In genomic region chrX:69493193-69493592, GRCh38 we compare ENCODE assay signal across 8 cellular contexts. TPM values are rescaled to one million over a fixed set of nuclear protein-coding genes. Genes with fewer than 3 reads are reported as not detected.
DNase-seq lines count a peak whose midpoint lies in the region; ATAC-seq and TF ChIP-seq lines count a peak whose summit lies in the region.

No MANE protein-coding gene starts in this region.

- peaks cover 0 to 30% (median 6%) of the 10 kb centered on the region in 3 donors for H3K27me3 ChIP-seq in stomach

- H3K36me3 ChIP-seq in stomach = no peaks in the 10 kb centered on the region

- DNase-seq in DMS 273 (lab: John Stamatoyannopoulos, UW; ENCODE audit: unreplicated experiment) = peak; percentile 85
- DNase-seq in DMS 273 treated with DMSO at 0.1 percent for 48 hours (lab: John Stamatoyannopoulos, UW) = no peak
- DNase-seq in HK-2 (ENCODE audit: unreplicated experiment) = peak; percentile 26
- DNase-seq in activated CD4-positive, alpha-beta T cell treated with anti-CD3 and anti-CD28 coated beads, Interleukin-2, amount 10 ng/mL, durations not matched to agents 24 days and 14 days = peak; percentile 79
- DNase-seq in left cardiac atrium = no peak
- DNase-seq in stomach = peak; percentile 43
- no peak for DNase-seq in activated T-helper 2 cell treated with anti-CD3 and anti-CD28 coated beads, Interferon-gamma antibody, Interleukin-2, Interleukin-4, amounts not matched to agents 10 μg/mL and 5 μg/mL and 100 μg/mL, durations not matched to agents 14 hours and 24 hours and 36 hours (ENCODE audit: low spot score)

- no peaks in the 10 kb centered on the region for H3K27me3 Mint-ChIP-seq in activated CD4-positive, alpha-beta T cell treated with anti-CD3 and anti-CD28 coated beads, Interleukin-2, amount 10 ng/mL, durations not matched to agents 24 days and 14 days
- peaks cover 3% of the 10 kb centered on the region for H3K27me3 Mint-ChIP-seq in activated T-helper 2 cell treated with anti-CD3 and anti-CD28 coated beads, Interferon-gamma antibody, Interleukin-2, Interleukin-4, amounts not matched to agents 10 μg/mL and 5 μg/mL and 100 μg/mL, durations not matched to agents 14 hours and 24 hours and 36 hours (ENCODE audit: low read depth)

- no peak for TF ChIP-seq POLR2A in stomach (IDR thresholded peaks at IDR 0.05)

- no peak overlapping the region for H3K27ac Mint-ChIP-seq in activated CD4-positive, alpha-beta T cell treated with anti-CD3 and anti-CD28 coated beads, Interleukin-2, amount 10 ng/mL, durations not matched to agents 24 days and 14 days
- no peak overlapping the region for H3K27ac Mint-ChIP-seq in activated T-helper 2 cell treated with anti-CD3 and anti-CD28 coated beads, Interferon-gamma antibody, Interleukin-2, Interleukin-4, amounts not matched to agents 10 μg/mL and 5 μg/mL and 100 μg/mL, durations not matched to agents 14 hours and 24 hours and 36 hours

- TF ChIP-seq CTCF in stomach (IDR thresholded peaks at IDR 0.05) = peak in 3 of 7 experiments; percentile 21 to 51 (median 40)

- no peak overlapping the region for H3K4me3 Mint-ChIP-seq in activated CD4-positive, alpha-beta T cell treated with anti-CD3 and anti-CD28 coated beads, Interleukin-2, amount 10 ng/mL, durations not matched to agents 24 days and 14 days
- no peak overlapping the region for H3K4me3 Mint-ChIP-seq in activated T-helper 2 cell treated with anti-CD3 and anti-CD28 coated beads, Interferon-gamma antibody, Interleukin-2, Interleukin-4, amounts not matched to agents 10 μg/mL and 5 μg/mL and 100 μg/mL, durations not matched to agents 14 hours and 24 hours and 36 hours (ENCODE audit: low read depth)

- no peaks in the 10 kb centered on the region for H3K9me3 Mint-ChIP-seq in activated CD4-positive, alpha-beta T cell treated with anti-CD3 and anti-CD28 coated beads, Interleukin-2, amount 10 ng/mL, durations not matched to agents 24 days and 14 days
- no peaks in the 10 kb centered on the region for H3K9me3 Mint-ChIP-seq in activated T-helper 2 cell treated with anti-CD3 and anti-CD28 coated beads, Interferon-gamma antibody, Interleukin-2, Interleukin-4, amounts not matched to agents 10 μg/mL and 5 μg/mL and 100 μg/mL, durations not matched to agents 14 hours and 24 hours and 36 hours

- ATAC-seq in left cardiac atrium = peak; percentile 48 to 71
- no peak for ATAC-seq in GM19463 (IDR thresholded peaks at IDR 0.05; ENCODE audit: unreplicated experiment)

- intact Hi-C loops in activated CD4-positive, alpha-beta T cell treated with anti-CD3 and anti-CD28 coated beads, Interleukin-2, amount 10 ng/mL, durations not matched to agents 24 days and 14 days (cut with micrococcal nuclease) = loop anchor here (2.0 kb wide), 1 partner anchor 604 kb away; no protein-coding TSS in a partner anchor
- intact Hi-C loops in left cardiac atrium (cut with DNase I) (loop anchor here in 1 of 2 donors (5.0 kb wide), 1 partner anchor 539 kb away; no protein-coding TSS in a partner anchor), stomach (cut with DNase I; ENCODE audit: low total_unique reads) (no loop called here)
- intact Hi-C loops in activated T-helper 2 cell treated with anti-CD3 and anti-CD28 coated beads, Interferon-gamma antibody, Interleukin-2, Interleukin-4, amounts not matched to agents 10 μg/mL and 5 μg/mL and 100 μg/mL, durations not matched to agents 14 hours and 24 hours and 36 hours (cut with micrococcal nuclease) = loop anchor here (5.0 kb wide), 1 partner anchor 604 kb away; no protein-coding TSS in a partner anchor

- H3K36me3 Mint-ChIP-seq in activated CD4-positive, alpha-beta T cell treated with anti-CD3 and anti-CD28 coated beads, Interleukin-2, amount 10 ng/mL, durations not matched to agents 24 days and 14 days (ENCODE audit: low read depth) = no peaks in the 10 kb centered on the region
- H3K36me3 Mint-ChIP-seq in activated T-helper 2 cell treated with anti-CD3 and anti-CD28 coated beads, Interferon-gamma antibody, Interleukin-2, Interleukin-4, amounts not matched to agents 10 μg/mL and 5 μg/mL and 100 μg/mL, durations not matched to agents 14 hours and 24 hours and 36 hours (ENCODE audit: low read depth) = no peaks in the 10 kb centered on the region

- no peak for TF ChIP-seq EP300 in stomach (IDR thresholded peaks at IDR 0.05)

- H3K9me3 ChIP-seq in stomach = peaks cover 0 to 8% (median 2%) of the 10 kb centered on the region in 4 donors

- H3K4me1 Mint-ChIP-seq in activated CD4-positive, alpha-beta T cell treated with anti-CD3 and anti-CD28 coated beads, Interleukin-2, amount 10 ng/mL, durations not matched to agents 24 days and 14 days = no peaks in the 10 kb centered on the region
- no peaks in the 10 kb centered on the region for H3K4me1 Mint-ChIP-seq in activated T-helper 2 cell treated with anti-CD3 and anti-CD28 coated beads, Interferon-gamma antibody, Interleukin-2, Interleukin-4, amounts not matched to agents 10 μg/mL and 5 μg/mL and 100 μg/mL, durations not matched to agents 14 hours and 24 hours and 36 hours (ENCODE audit: low read depth)

- WGBS in stomach, 5 donors = 4 to 47% (median 19%) methylated on average over 3 to 5 of the region's 5 CpGs

- no peak overlapping the region for H3K4me3 ChIP-seq in stomach

- H3K4me1 ChIP-seq in stomach = no peaks in the 10 kb centered on the region

- H3K27ac ChIP-seq in stomach = no peak overlapping the region

RNA-seq across cellular contexts. Expression of gene NALF2, which starts 10.9 kb away (rescaled TPM):
- 0.51 and 0.88 TPM in 2 replicates for total RNA-seq in activated CD4-positive, alpha-beta T cell treated with anti-CD3 and anti-CD28 coated beads, Interleukin-2, amount 10 ng/mL, durations not matched to agents 24 days and 14 days
- total RNA-seq in left cardiac atrium (10 to 100 TPM; 57.0 to 60.5 TPM), stomach (1 to 10 TPM in 1 of 5 donors, under 1 TPM in 1, not detected in 3; 0.18 to 1.3 TPM)
- polyA plus RNA-seq in stomach = 1 to 10 TPM in 1 of 3 donors, under 1 TPM in 1, not detected in 1; 0.78 to 1.1 TPM
- 0.25 and 0.37 TPM in 2 replicates for total RNA-seq in activated T-helper 2 cell treated with anti-CD3 and anti-CD28 coated beads, Interferon-gamma antibody, Interleukin-2, Interleukin-4, amounts not matched to agents 10 μg/mL and 5 μg/mL and 100 μg/mL, durations not matched to agents 14 hours and 24 hours and 36 hours

Comparison
In these comparisons a context has a peak if more than half of its experiments do, and no peak if none do; other contexts are left out.
1. DNase-seq: peak in DMS 273 (single experiment), HK-2 (single experiment), activated CD4-positive, alpha-beta T cell treated with anti-CD3 and anti-CD28 coated beads, Interleukin-2, amount 10 ng/mL, durations not matched to agents 24 days and 14 days (single experiment) and stomach (single experiment); none in DMS 273 treated with DMSO at 0.1 percent for 48 hours (single experiment), left cardiac atrium (single experiment) and activated T-helper 2 cell treated with anti-CD3 and anti-CD28 coated beads, Interferon-gamma antibody, Interleukin-2, Interleukin-4, amounts not matched to agents 10 μg/mL and 5 μg/mL and 100 μg/mL, durations not matched to agents 14 hours and 24 hours and 36 hours (single experiment).
2. RNA of gene NALF2, which starts 10.9 kb away (total RNA-seq): 57.0 to 60.5 TPM in left cardiac atrium; 0.51 to 0.88 TPM in activated CD4-positive, alpha-beta T cell treated with anti-CD3 and anti-CD28 coated beads, Interleukin-2, amount 10 ng/mL, durations not matched to agents 24 days and 14 days, 0.25 to 0.37 TPM in activated T-helper 2 cell treated with anti-CD3 and anti-CD28 coated beads, Interferon-gamma antibody, Interleukin-2, Interleukin-4, amounts not matched to agents 10 μg/mL and 5 μg/mL and 100 μg/mL, durations not matched to agents 14 hours and 24 hours and 36 hours and 0.18 to 1.3 TPM in stomach; every median in the first group is over 10 times any median in the second.